Comparison of ENCODE assay signal across 18 cellular contexts in genomic region chr3:147775816-147776530, GRCh38.
"Had no signal": no experiment of that assay in that cellular context is flagged by ENCODE, and none has a peak within 500 bp of the region (broad histone marks: within the 10 kb centered on the region; RNA-seq: fewer than 3 reads in every experiment).

No MANE protein-coding gene starts in this region.

- H3K27me3 Mint-ChIP-seq: activated B cell treated with CpG ODN at 0.5 μM for 24 hours; activated naive CD8-positive, alpha-beta T cell; T-helper 17 cell had no signal

- H3K4me2 ChIP-seq: hepatocyte had no signal

- H3K4me3 Mint-ChIP-seq: activated B cell treated with CpG ODN at 0.5 μM for 24 hours; activated CD8-positive, alpha-beta T cell treated with anti-CD3 and anti-CD28 coated beads, Interleukin-2, amount 10 ng/mL, durations not matched to agents 7 days and 5 days; activated naive CD8-positive, alpha-beta T cell; nephron; T-helper 17 cell had no signal

- H3K4me3 ChIP-seq: hepatocyte, prostate gland, right lobe of liver had no signal

- H3K4me1 Mint-ChIP-seq: activated B cell treated with CpG ODN at 0.5 μM for 24 hours, T-helper 17 cell had no signal

- H3K36me3 ChIP-seq: prostate gland, right lobe of liver had no signal

- H3K27ac ChIP-seq: epithelial cell of prostate, hepatocyte, prostate gland, right lobe of liver had no signal

- H3K36me3 Mint-ChIP-seq: activated naive CD8-positive, alpha-beta T cell had no signal

- H3K27ac Mint-ChIP-seq: activated B cell treated with CpG ODN at 0.5 μM for 24 hours; activated CD8-positive, alpha-beta T cell treated with anti-CD3 and anti-CD28 coated beads, Interleukin-2, amount 10 ng/mL, durations not matched to agents 7 days and 5 days; activated naive CD8-positive, alpha-beta T cell; nephron; T-helper 17 cell had no signal

- H3K79me2 ChIP-seq: hepatocyte had no signal

- H3K27me3 ChIP-seq: hepatocyte, right lobe of liver had no signal

- H3K9me3 Mint-ChIP-seq: activated B cell treated with CpG ODN at 0.5 μM for 24 hours, nephron had no signal

- H2AFZ ChIP-seq: hepatocyte had no signal

- DNase-seq: activated B cell treated with CpG ODN at 0.5 μM for 24 hours; activated CD4-positive, alpha-beta T cell treated with anti-CD3 and anti-CD28 coated beads for 48 hours; activated CD8-positive, alpha-beta memory T cell treated with anti-CD3 and anti-CD28 coated beads, Interleukin-2, amount 50 U/mL, for 4 hours; activated CD8-positive, alpha-beta T cell treated with anti-CD3 and anti-CD28 coated beads, Interleukin-2, amount 10 ng/mL, durations not matched to agents 7 days and 5 days; activated gamma-delta T cell treated with Interleukin-2 at 50 U/mL for 16 hours; amygdala; cerebellar nuclear complex; dermis blood vessel endothelial cell; left ventricle myocardium superior; mesendoderm; occipital lobe; right lobe of liver; T-helper 17 cell had no signal

- H3K9me3 ChIP-seq: prostate gland, right lobe of liver had no signal

- H3K4me1 ChIP-seq: prostate gland, right lobe of liver had no signal
